In the genomic region with DNA sequence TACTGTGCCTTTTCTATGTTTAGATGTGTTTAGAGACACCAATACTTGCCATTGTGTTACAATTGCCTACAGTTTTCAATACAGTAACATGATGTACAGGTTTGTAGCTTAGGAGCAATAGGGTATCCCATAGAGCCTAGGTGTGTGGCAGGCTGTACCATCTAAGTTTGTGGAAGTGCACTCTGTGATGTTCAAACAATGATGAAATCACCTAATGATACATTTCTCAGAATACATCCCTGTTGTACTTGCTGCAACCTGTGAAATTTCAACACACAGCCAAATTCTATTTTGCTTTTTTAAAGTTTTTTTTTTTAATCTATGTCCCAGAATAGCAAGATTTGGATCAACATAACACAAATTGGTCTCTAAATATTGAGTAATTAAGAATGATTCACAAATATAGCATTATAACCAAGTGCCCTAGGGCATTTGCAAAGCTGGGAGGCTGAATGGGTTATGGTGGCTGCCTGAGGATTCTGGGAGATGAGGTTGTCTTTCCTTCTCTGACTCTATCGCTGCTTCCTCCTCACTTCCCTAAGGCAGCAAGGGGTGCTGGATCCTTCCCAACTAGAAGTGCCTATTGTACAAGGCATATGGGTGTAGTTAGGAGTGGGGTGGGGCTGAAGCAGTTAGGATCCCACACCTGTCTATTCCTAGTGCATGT, we compare ENCODE assay signal across 25 cellular contexts.
DNase-seq lines count a peak whose midpoint lies in the region; ATAC-seq and TF ChIP-seq lines count a peak whose summit lies in the region.
"Had no signal": no experiment of that assay in that cellular context is flagged by ENCODE, and none has a peak within 500 bp of the region (broad histone marks: within the 10 kb centered on the region; RNA-seq: fewer than 3 reads in every experiment).

No MANE protein-coding gene starts in this region.

- peak; percentile 63 for DNase-seq in NCI-H2107 treated with DMSO at 0.1 percent for 48 hours (lab: John Stamatoyannopoulos, UW; ENCODE audit: unreplicated experiment)
- DNase-seq in NCI-H2107 (lab: John Stamatoyannopoulos, UW): no peak
- peak; percentile 20 for DNase-seq in mammary epithelial cell
- DNase-seq in head of caudate nucleus: peak in 25 of 42 donors; percentile 18 to 84 (median 36)
- no peak for DNase-seq in uterus
- DNase-seq in mucosa of gallbladder (ENCODE audit: low spot score): no peak
- DNase-seq: CD4-positive, CD25-positive, alpha-beta regulatory T cell; DMS153; GM23248; H7; KBM-7; MG63; NCI-H1105 treated with DMSO at 0.1 percent for 48 hours; NCI-H1694; NCI-H2029 treated with DMSO at 0.1 percent for 48 hours; NCI-H524; NCI-H774; OCI-M1; Peyer's patch; SIG-M5; SK-N-SH; SW 1271 had no signal

- no peaks in the 10 kb centered on the region for H3K79me2 ChIP-seq in mammary epithelial cell (ENCODE audit: insufficient read depth, low read length)

- H3K9ac ChIP-seq in mammary epithelial cell (ENCODE audit: insufficient read depth, low read length): no peak overlapping the region
- H3K9ac ChIP-seq: BLaER1, GM23248, SK-N-SH had no signal

- dilution Hi-C loops in mammary epithelial cell (cut with HindIII; ENCODE audit: low sequenced_read_pairs): no loop called here

- intact Hi-C loops in mammary epithelial cell (cut with micrococcal nuclease) (no loop called here), head of caudate nucleus (cut with DNase I) (no loop called here), uterus (cut with DNase I; ENCODE audit: low total_unique reads) (no loop called here)

- 0% methylated on average over 1 of the region's 1 CpG for WGBS in mammary epithelial cell (ENCODE audit: low coverage, missing lambda C conversion rate)

- H3K4me3 ChIP-seq in HEK293 (ENCODE audit: low read depth, low read length) (no peak overlapping the region), mammary epithelial cell (replicated peaks in 1 of 3; ENCODE audit: insufficient read depth in 1 of 3, low read depth in 2 of 3, low read length in 3 of 3) (no peak overlapping the region), uterus (no peak overlapping the region)
- H3K4me3 ChIP-seq: BLaER1, GM23248, MG63, Peyer's patch had no signal

- H3K27ac ChIP-seq in HEK293 (ENCODE audit: extremely low read depth, low read depth, low read length): no peak overlapping the region
- no peak overlapping the region for H3K27ac ChIP-seq in mammary epithelial cell (ENCODE audit: insufficient read depth, low read depth, low read length)
- no peak overlapping the region for H3K27ac ChIP-seq in uterus
- H3K27ac ChIP-seq: BLaER1, GM23248, Peyer's patch had no signal

- POLR2A ChIA-PET in HEK293 (lab: Yijun Ruan, JAX): no interaction called here

- CTCF ChIA-PET in HEK293 (lab: Yijun Ruan, JAX) (interaction anchor here (2.1 kb wide), 1 partner anchor 24 kb away, joined by 7 read pairs; no protein-coding TSS in a partner anchor), mammary epithelial cell (lab: Charles Lee; ENCODE audit: low non-redundant PET) (no interaction called here)

- BruUV-seq in mammary epithelial cell (replicated peaks; lab: Mats Ljungman, UMichigan): no TSS peak

- H3K9me3 ChIP-seq in HEK293 (ENCODE audit: control insufficient read depth, insufficient read depth, low read depth, low read length) (no peaks in the 10 kb centered on the region), mammary epithelial cell (replicated peaks; ENCODE audit: insufficient read depth, low read length) (no peaks in the 10 kb centered on the region), uterus (no peaks in the 10 kb centered on the region)
- H3K9me3 ChIP-seq: BLaER1, MG63, Peyer's patch, SK-N-SH had no signal

- H3K4me1 ChIP-seq in HEK293 (ENCODE audit: control insufficient read depth, insufficient read depth, low read length): no peaks in the 10 kb centered on the region
- H3K4me1 ChIP-seq in mammary epithelial cell (ENCODE audit: insufficient read depth, low read length): peaks cover 13% of the 10 kb centered on the region
- no peaks in the 10 kb centered on the region for H3K4me1 ChIP-seq in uterus
- H3K4me1 ChIP-seq: BLaER1, Peyer's patch had no signal

- in situ Hi-C loops in mammary epithelial cell (cut with MboI; ENCODE audit: low sequenced_read_pairs in 2 of 2): no loop called here

- ATAC-seq in HG02938 (IDR thresholded peaks at IDR 0.05; ENCODE audit: unreplicated experiment): no peak

- H4K20me1 ChIP-seq in mammary epithelial cell (ENCODE audit: insufficient read depth, low read length): no peaks in the 10 kb centered on the region
- H4K20me1 ChIP-seq: BLaER1 had no signal

- H3K27me3 ChIP-seq in mammary epithelial cell (ENCODE audit: insufficient read depth, low read length): no peaks in the 10 kb centered on the region
- no peaks in the 10 kb centered on the region for H3K27me3 ChIP-seq in uterus
- H3K27me3 ChIP-seq: BLaER1, MG63, Peyer's patch had no signal

- H3K36me3 ChIP-seq in HEK293 (ENCODE audit: control insufficient read depth in 2 of 2, insufficient read depth in 1 of 2, low read length in 2 of 2) (no peaks in the 10 kb centered on the region), mammary epithelial cell (ENCODE audit: insufficient read depth, low read length) (no peaks in the 10 kb centered on the region), uterus (no peaks in the 10 kb centered on the region)
- H3K36me3 ChIP-seq: BLaER1, MG63, Peyer's patch had no signal

- no peak overlapping the region for H2AFZ ChIP-seq in mammary epithelial cell (ENCODE audit: low read depth, low read length)
- H2AFZ ChIP-seq: GM23248 had no signal

- no peak for TF ChIP-seq CTCF in HEK293 (tag by site-specific recombination; IDR thresholded peaks at IDR 0.05)
- no peak for TF ChIP-seq CTCF in mammary epithelial cell (conservative IDR thresholded peaks at IDR 0.05 in 1 of 2, IDR thresholded peaks at IDR 0.05 in 1 of 2; ENCODE audit: extremely low read depth in 1 of 2, insufficient read depth in 1 of 2, low read depth in 1 of 2, low read length in 2 of 2)
- no peak for TF ChIP-seq CTCF in uterus (IDR thresholded peaks at IDR 0.05)

- no peak overlapping the region for H3K4me2 ChIP-seq in mammary epithelial cell (ENCODE audit: insufficient read depth, low read depth, low read length)
- H3K4me2 ChIP-seq: BLaER1, SK-N-SH had no signal

- no peak for TF ChIP-seq POLR2A in uterus (IDR thresholded peaks at IDR 0.05)

TF ChIP-seq in HEK293, 187 proteins besides CTCF, POLR2A, EP300 and RAD21:
- TF ChIP-seq PRDM10 (tag by site-specific recombination; IDR thresholded peaks at IDR 0.05) (0 out of 2 replicates have a peak, but pooled peaks have one; percentile 15), KLF16 (tag by site-specific recombination; IDR thresholded peaks at IDR 0.05) (no peak)

Comparison
In these comparisons a context has a peak if more than half of its experiments do, and no peak if none do; other contexts are left out.
1. DNase-seq: peak in NCI-H2107 treated with DMSO at 0.1 percent for 48 hours (single experiment), mammary epithelial cell (single experiment) and head of caudate nucleus (25 of 42); none in NCI-H2107 (single experiment), uterus (0 of 2) and mucosa of gallbladder (single experiment).